ENCODE assay signal across 17 cellular contexts in genomic region chrX:53606456-53606855, GRCh38.
DNase-seq lines count a peak whose midpoint lies in the region; ATAC-seq, FAIRE-seq and TF ChIP-seq lines count a peak whose summit lies in the region.
"Had no signal": no experiment of that assay in that cellular context is flagged by ENCODE, and none has a peak within 500 bp of the region (broad histone marks: within the 10 kb centered on the region; RNA-seq: fewer than 3 reads in every experiment).

No MANE protein-coding gene starts in this region.

- DNase-seq in activated T-cell treated with anti-CD3 and anti-CD28 coated beads, Interleukin-2, amount 50 U/mL, for 72 hours = no peak
- no peak for DNase-seq in activated T-cell treated with anti-CD3 and anti-CD28 coated beads for 4 hours
- DNase-seq in GM12892 (ENCODE audit: insufficient read length) = no peak
- DNase-seq in dermis microvascular lymphatic vessel endothelial cell (ENCODE audit: low read depth in 2 of 2) = peak; percentile 2 to 69
- peak; percentile 10 for DNase-seq in pulmonary artery endothelial cell (ENCODE audit: low read depth, low spot score)
- DNase-seq in effector CD4-positive, alpha-beta T cell = no peak
- DNase-seq: 8988T; CD4-positive, alpha-beta memory T cell; DMS153; DMS79; GDM1; GOT3; H7; HFFc6 had no signal

- ATAC-seq in activated T-cell treated with anti-CD3 and anti-CD28 coated beads, Interleukin-2, amount 50 U/mL, for 72 hours (replicated peaks in 1 of 2) = no peak
- no peak for ATAC-seq in esophagus mucosa
- ATAC-seq: HCT116 had no signal

- peaks cover 2 to 36% of the 10 kb centered on the region in 2 donors for H3K36me3 Mint-ChIP-seq in activated T-cell treated with anti-CD3 and anti-CD28 coated beads, Interleukin-2, amount 50 U/mL, for 72 hours (ENCODE audit: insufficient read depth in 2 of 2)

- no peak for TF ChIP-seq POLR2A in GM12892 (IDR thresholded peaks at IDR 0.05; ENCODE audit: low read depth, low read length)

- H3K4me3 Mint-ChIP-seq in activated T-cell treated with anti-CD3 and anti-CD28 coated beads, Interleukin-2, amount 50 U/mL, for 72 hours = no peak overlapping the region
- H3K4me3 Mint-ChIP-seq: CD14-positive monocyte; CD4-positive, alpha-beta memory T cell; HFFc6 had no signal

- peaks cover 5% of the 10 kb centered on the region for H3K27me3 Mint-ChIP-seq in activated T-cell treated with anti-CD3 and anti-CD28 coated beads, Interleukin-2, amount 50 U/mL, for 72 hours (ENCODE audit: low read depth)
- H3K27me3 Mint-ChIP-seq: CD4-positive, alpha-beta memory T cell had no signal

- H3K27ac Mint-ChIP-seq in activated T-cell treated with anti-CD3 and anti-CD28 coated beads, Interleukin-2, amount 50 U/mL, for 72 hours = peak overlapping the region; percentile 31
- H3K27ac Mint-ChIP-seq: CD14-positive monocyte, HFFc6 had no signal

- H3K9me3 Mint-ChIP-seq in activated T-cell treated with anti-CD3 and anti-CD28 coated beads, Interleukin-2, amount 50 U/mL, for 72 hours = no peaks in the 10 kb centered on the region
- H3K9me3 Mint-ChIP-seq: CD4-positive, alpha-beta memory T cell; HFFc6 had no signal

- peak; percentile 40 for FAIRE-seq in GM12892 (lab: Jason Lieb, UNC)

- H3K4me1 Mint-ChIP-seq in activated T-cell treated with anti-CD3 and anti-CD28 coated beads, Interleukin-2, amount 50 U/mL, for 72 hours (ENCODE audit: low read depth) = no peaks in the 10 kb centered on the region
- H3K4me1 Mint-ChIP-seq: CD14-positive monocyte had no signal

Comparison
In these comparisons a context has a peak if more than half of its experiments do, and no peak if none do; other contexts are left out.
1. DNase-seq: peak in dermis microvascular lymphatic vessel endothelial cell (2 of 2) and pulmonary artery endothelial cell (single experiment); none in activated T-cell treated with anti-CD3 and anti-CD28 coated beads, Interleukin-2, amount 50 U/mL, for 72 hours (0 of 2), activated T-cell treated with anti-CD3 and anti-CD28 coated beads for 4 hours (single experiment), GM12892 (single experiment) and effector CD4-positive, alpha-beta T cell (single experiment).